In the genomic region with DNA sequence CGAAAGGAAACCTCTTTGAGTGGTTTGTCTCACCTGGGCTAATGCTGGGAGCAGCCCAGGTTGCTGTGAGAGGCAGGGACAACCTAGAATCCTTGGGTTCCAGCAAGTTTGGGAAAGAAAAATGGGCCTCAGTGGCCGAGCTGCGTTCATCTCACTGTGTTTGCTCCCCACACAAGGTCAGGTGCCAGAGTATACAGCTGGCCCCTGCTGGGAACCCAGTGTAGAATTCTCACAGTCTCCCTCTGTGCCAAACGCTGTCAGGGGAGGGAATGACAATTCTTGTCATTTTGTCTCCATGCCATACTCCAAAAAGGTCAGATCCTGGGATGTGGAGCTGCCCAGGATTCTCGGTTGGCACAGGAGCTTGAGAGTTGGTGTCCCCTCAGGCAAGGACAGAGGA, we compare ENCODE assay signal across 11 cellular contexts. TPM values are rescaled to one million over a fixed set of nuclear protein-coding genes. Genes with fewer than 3 reads are reported as not detected.
DNase-seq lines count a peak whose midpoint lies in the region; ATAC-seq and TF ChIP-seq lines count a peak whose summit lies in the region.
"Had no signal": no experiment of that assay in that cellular context is flagged by ENCODE, and none has a peak within 500 bp of the region (broad histone marks: within the 10 kb centered on the region; RNA-seq: fewer than 3 reads in every experiment).

No MANE protein-coding gene starts in this region.

- H3K4me3 Mint-ChIP-seq in CD8-positive, alpha-beta T cell = peak overlapping the region; percentile 84
- no peak overlapping the region for H3K4me3 Mint-ChIP-seq in dendritic cell treated with granulocyte-macrophage colony-stimulating factor and Interleukin-4, amounts not matched to agents 40 ng/mL and 50 ng/mL, for 4 days

- intact Hi-C loops in CD8-positive, alpha-beta T cell (cut with DNase I, micrococcal nuclease) = loop anchor here (1.0 to 10.0 kb wide), 6 partner anchors 10 to 583 kb away; partner anchors contain the start of genes CRY2 (in 1 of the 2) and CSTPP1 (in 1 of the 2)
- intact Hi-C loops in dendritic cell treated with granulocyte-macrophage colony-stimulating factor and Interleukin-4, amounts not matched to agents 40 ng/mL and 50 ng/mL, for 4 days (cut with micrococcal nuclease) = loop anchor here (1.0 kb wide), 1 partner anchor 16 kb away; no protein-coding TSS in a partner anchor

- no peak for TF ChIP-seq CTCF in CD8-positive, alpha-beta T cell (IDR thresholded peaks at IDR 0.05)
- no peak for TF ChIP-seq CTCF in RWPE1 (conservative IDR thresholded peaks at IDR 0.05; ENCODE audit: low read depth)

- H3K36me3 Mint-ChIP-seq in CD8-positive, alpha-beta T cell = peaks cover 35% of the 10 kb centered on the region
- peaks cover 65% of the 10 kb centered on the region for H3K36me3 Mint-ChIP-seq in dendritic cell treated with granulocyte-macrophage colony-stimulating factor and Interleukin-4, amounts not matched to agents 40 ng/mL and 50 ng/mL, for 4 days (ENCODE audit: low read depth)

- no peaks in the 10 kb centered on the region for H3K27me3 ChIP-seq in CD8-positive, alpha-beta T cell (ENCODE audit: insufficient read depth, low read length)
- H3K27me3 ChIP-seq in trophoblast cell (ENCODE audit: insufficient read depth, low read length) = no peaks in the 10 kb centered on the region

- peak overlapping the region; percentile 10 for H3K4ac ChIP-seq in trophoblast cell (ENCODE audit: low read depth, low read length)

- no peak overlapping the region for H4K12ac ChIP-seq in trophoblast cell (ENCODE audit: low read depth, low read length)

- H3K9me3 Mint-ChIP-seq in CD8-positive, alpha-beta T cell = no peaks in the 10 kb centered on the region
- no peaks in the 10 kb centered on the region for H3K9me3 Mint-ChIP-seq in dendritic cell treated with granulocyte-macrophage colony-stimulating factor and Interleukin-4, amounts not matched to agents 40 ng/mL and 50 ng/mL, for 4 days

- no CpG with 5 or more reads among the region's 5 CpGs for WGBS in trophoblast cell (ENCODE audit: extremely low coverage, insufficient coverage, insufficient read length)

- H3K4me1 Mint-ChIP-seq in CD8-positive, alpha-beta T cell (ENCODE audit: low read depth) = peaks cover 77% of the 10 kb centered on the region
- H3K4me1 Mint-ChIP-seq in dendritic cell treated with granulocyte-macrophage colony-stimulating factor and Interleukin-4, amounts not matched to agents 40 ng/mL and 50 ng/mL, for 4 days (ENCODE audit: low read depth) = peaks cover 84% of the 10 kb centered on the region

- no peak overlapping the region for H2BK5ac ChIP-seq in trophoblast cell (ENCODE audit: low read depth, low read length, poor library complexity)

- no peak overlapping the region for H3K14ac ChIP-seq in trophoblast cell (ENCODE audit: low read length)

- peaks cover 8% of the 10 kb centered on the region for H3K79me1 ChIP-seq in trophoblast cell (ENCODE audit: low read length)

- no peak for ATAC-seq in CD8-positive, alpha-beta T cell
- no peak for ATAC-seq in HG02884 (IDR thresholded peaks at IDR 0.05; ENCODE audit: unreplicated experiment)

- CTCF ChIA-PET in CD8-positive, alpha-beta T cell (lab: Charles Lee) = interaction anchor here (0.7 to 16.0 kb wide), 16 partner anchors 10 to 1186 kb away, joined by 3 to 412 read pairs (median 7); no protein-coding TSS in a partner anchor
- CTCF ChIA-PET in RWPE1 (lab: Yijun Ruan, JAX) = interaction anchor here (0.6 to 2.1 kb wide), 8 partner anchors 10 to 112 kb away, joined by 3 to 20 read pairs (median 4); no protein-coding TSS in a partner anchor

- no peak overlapping the region for H2BK120ac ChIP-seq in trophoblast cell (ENCODE audit: insufficient read depth, low read length, poor library complexity)

- no peaks in the 10 kb centered on the region for H3K36me3 ChIP-seq in CD8-positive, alpha-beta T cell (ENCODE audit: insufficient read depth, low read length)
- peaks cover 8 to 11% of the 10 kb centered on the region in 2 experiments for H3K36me3 ChIP-seq in trophoblast cell (ENCODE audit: control insufficient read depth in 1 of 2, insufficient read depth in 2 of 2, low read length in 2 of 2)
- H3K36me3 ChIP-seq: thoracic aorta had no signal

- H3K27ac Mint-ChIP-seq in CD8-positive, alpha-beta T cell = peak overlapping the region; percentile 92
- peak overlapping the region; percentile 50 for H3K27ac Mint-ChIP-seq in dendritic cell treated with granulocyte-macrophage colony-stimulating factor and Interleukin-4, amounts not matched to agents 40 ng/mL and 50 ng/mL, for 4 days

- no peak overlapping the region for H4K91ac ChIP-seq in trophoblast cell (ENCODE audit: low read depth, low read length)

- no peak overlapping the region for H3K23ac ChIP-seq in trophoblast cell (ENCODE audit: low read length)

- peaks cover 20% of the 10 kb centered on the region for H3K79me2 ChIP-seq in trophoblast cell (ENCODE audit: control insufficient read depth, insufficient read depth, low read length, poor library complexity)

- H3K18ac ChIP-seq in trophoblast cell (ENCODE audit: low read length) = no peak overlapping the region

- peak overlapping the region; percentile 66 for H3K4me3 ChIP-seq in CD8-positive, alpha-beta T cell (ENCODE audit: low read depth, low read length)
- H3K4me3 ChIP-seq in trophoblast cell (ENCODE audit: low read depth, low read length) = no peak overlapping the region
- H3K4me3 ChIP-seq: thoracic aorta had no signal

- no peak for DNase-seq in CD8-positive, alpha-beta T cell
- DNase-seq in RWPE1 (ENCODE audit: low spot score) = no peak
- DNase-seq in trophoblast cell = no peak
- no peak for DNase-seq in NCI-H345 treated with DMSO at 0.1 percent for 48 hours (lab: John Stamatoyannopoulos, UW; ENCODE audit: unreplicated experiment)
- no peak for DNase-seq in DMS 273 (lab: John Stamatoyannopoulos, UW; ENCODE audit: unreplicated experiment)
- DNase-seq in HT-29 (ENCODE audit: low spot score) = no peak
- DNase-seq: SHP77 treated with DMSO at 0.1 percent for 48 hours had no signal

- peak overlapping the region; percentile 25 for H3K9ac ChIP-seq in trophoblast cell (ENCODE audit: low read length)

- H4K8ac ChIP-seq in trophoblast cell (ENCODE audit: low read depth, low read length) = no peak overlapping the region

- H3K27me3 Mint-ChIP-seq in CD8-positive, alpha-beta T cell (ENCODE audit: low read depth) = no peaks in the 10 kb centered on the region
- no peaks in the 10 kb centered on the region for H3K27me3 Mint-ChIP-seq in dendritic cell treated with granulocyte-macrophage colony-stimulating factor and Interleukin-4, amounts not matched to agents 40 ng/mL and 50 ng/mL, for 4 days

- H3K27ac ChIP-seq in CD8-positive, alpha-beta T cell (ENCODE audit: low read depth, low read length) = peak overlapping the region; percentile 27
- peak overlapping the region; percentile 63 for H3K27ac ChIP-seq in RWPE1
- no peak overlapping the region for H3K27ac ChIP-seq in trophoblast cell (ENCODE audit: low read depth, low read length)
- H3K27ac ChIP-seq: thoracic aorta had no signal

- POLR2A ChIA-PET in CD8-positive, alpha-beta T cell (lab: Charles Lee) = interaction anchor here (1.1 to 6.7 kb wide), 5 partner anchors 9 to 266 kb away, joined by 3 to 47 read pairs (median 6); partner anchors contain the start of gene ATG13
- POLR2A ChIA-PET in RWPE1 (lab: Yijun Ruan, JAX; ENCODE audit: low non-redundant PET) = interaction anchor here (1.2 kb wide), 1 partner anchor 108 kb away, joined by 4 read pairs; no protein-coding TSS in a partner anchor

- H3K9me3 ChIP-seq in CD8-positive, alpha-beta T cell (ENCODE audit: low read length) = no peaks in the 10 kb centered on the region
- peaks cover 2% of the 10 kb centered on the region for H3K9me3 ChIP-seq in trophoblast cell (ENCODE audit: insufficient read depth, low read depth, low read length)
- H3K9me3 ChIP-seq: thoracic aorta had no signal

- H3K4me2 ChIP-seq in trophoblast cell (ENCODE audit: low read length) = no peak overlapping the region

- no peak overlapping the region for H2AFZ ChIP-seq in trophoblast cell (ENCODE audit: insufficient read depth, low read length, poor library complexity)

- no peak overlapping the region for H2AK5ac ChIP-seq in trophoblast cell (ENCODE audit: low read length)

- peaks cover 77% of the 10 kb centered on the region for H3K4me1 ChIP-seq in CD8-positive, alpha-beta T cell (ENCODE audit: insufficient read depth, low read length)
- peaks cover 19 to 29% of the 10 kb centered on the region in 2 experiments for H3K4me1 ChIP-seq in trophoblast cell (ENCODE audit: control insufficient read depth in 1 of 2, insufficient read depth in 2 of 2, low read length in 2 of 2)

- no peak overlapping the region for H2BK12ac ChIP-seq in trophoblast cell (ENCODE audit: low read length)

RNA-seq across cellular contexts. Expression of gene DGKZ, which starts 4.3 kb away (rescaled TPM):
- 100 to 1,000 TPM; 131 to 135 TPM for total RNA-seq in CD8-positive, alpha-beta T cell
- 79.6 and 80.8 TPM in 2 replicates for polyA plus RNA-seq in trophoblast cell (2013)
- 190 and 194 TPM in 2 replicates for total RNA-seq in HT-29 (2014; rRNA removed; shearing (Covaris generic))

RNA-seq across cellular contexts. Expression of gene MDK, which starts 29.9 kb away (rescaled TPM):
- 1 to 10 TPM; 3.6 TPM for total RNA-seq in CD8-positive, alpha-beta T cell
- polyA plus RNA-seq in trophoblast cell (2013) = 2,817 and 2,859 TPM in 2 replicates
- 90.8 and 110 TPM in 2 replicates for total RNA-seq in HT-29 (2014; rRNA removed; shearing (Covaris generic))

RNA-seq across cellular contexts. Expression of gene CHRM4, which starts 40.0 kb away (rescaled TPM):
- total RNA-seq in CD8-positive, alpha-beta T cell = 1 to 10 TPM; 2.9 to 4.1 TPM
- polyA plus RNA-seq in trophoblast cell (2013) = 0.40 and 0.57 TPM in 2 replicates
- total RNA-seq in HT-29 (2014; rRNA removed; shearing (Covaris generic)) = 0.05 and 0.70 TPM in 2 replicates
- total RNA-seq: Calu3 had no signal

Comparison
In these comparisons a context has a peak if more than half of its experiments do, and no peak if none do; other contexts are left out.
1. RNA of gene MDK, which starts 29.9 kb away (total RNA-seq): 90.8 to 110 TPM in HT-29; 3.6 TPM in CD8-positive, alpha-beta T cell; every median in the first group is over 10 times any median in the second.